27 cellular contexts compared by ENCODE assay signal in genomic region chr10:46198516-46198915, GRCh38.
DNase-seq lines count a peak whose midpoint lies in the region; FAIRE-seq and TF ChIP-seq lines count a peak whose summit lies in the region.
"Had no signal": no experiment of that assay in that cellular context is flagged by ENCODE, and none has a peak within 500 bp of the region (broad histone marks: within the 10 kb centered on the region; RNA-seq: fewer than 3 reads in every experiment).

No MANE protein-coding gene starts in this region.

- H3K9me3 ChIP-seq in breast epithelium = no peaks in the 10 kb centered on the region
- no peaks in the 10 kb centered on the region for H3K9me3 ChIP-seq in small intestine (ENCODE audit: control insufficient read depth, low read depth)
- H3K9me3 ChIP-seq: BLaER1, SJSA1 had no signal

- no peak overlapping the region for H3K27ac ChIP-seq in breast epithelium
- H3K27ac ChIP-seq in small intestine (ENCODE audit: low read depth in 1 of 2, low read length in 1 of 2) = no peak overlapping the region
- H3K27ac ChIP-seq: BLaER1, PC-9, SJSA1 had no signal

- DNase-seq in MCF 10A (ENCODE audit: unreplicated experiment) (peak; percentile 12), breast epithelium (ENCODE audit: low spot score in 2 of 2) (no peak), SK-MEL-5 (ENCODE audit: low read depth, low spot score) (peak; percentile 12), choroid plexus epithelial cell (ENCODE audit: low read depth) (peak; percentile 23), small intestine (peak; percentile 19), NCI-H526 (lab: John Stamatoyannopoulos, UW) (no peak), HuH-7.5 (ENCODE audit: low spot score) (no peak), NCI-H2029 (lab: John Stamatoyannopoulos, UW) (no peak)
- DNase-seq: 8988T; CD4-positive, CD25-positive, alpha-beta regulatory T cell; GDM1; NCI-H1092 treated with DMSO at 0.1 percent for 48 hours; NCI-H1436; NCI-H187; NCI-H524; NCI-H774; NK-92 treated with Interleukin-12 subunit alpha and Interleukin-12 subunit beta, amount 100 ng/mL, for 24 hours; Right ventricle myocardium superior; RPMI8226; T-cell had no signal

- in situ Hi-C loops in SK-MEL-5 (cut with HindIII; ENCODE audit: low pct_unique_long_range_greater_than_20kb, low sequenced_read_pairs) = no loop called here

- H3K4me1 ChIP-seq in breast epithelium (no peaks in the 10 kb centered on the region), small intestine (ENCODE audit: control insufficient read depth in 2 of 2, insufficient read depth in 1 of 2, low read depth in 1 of 2, low read length in 1 of 2) (no peaks in the 10 kb centered on the region)
- H3K4me1 ChIP-seq: BLaER1, SJSA1 had no signal

- no peaks in the 10 kb centered on the region for H3K36me3 ChIP-seq in breast epithelium
- H3K36me3 ChIP-seq in small intestine (ENCODE audit: control insufficient read depth in 2 of 2, insufficient read depth in 2 of 2, low read length in 2 of 2) = no peaks in the 10 kb centered on the region
- H3K36me3 ChIP-seq: BLaER1, SJSA1 had no signal

- CTCF ChIA-PET in MCF 10A (lab: Yijun Ruan, JAX) = no interaction called here

- BruUV-seq in MCF 10A (replicated peaks; lab: Mats Ljungman, UMichigan) = no TSS peak

- H3K4me3 ChIP-seq in breast epithelium (no peak overlapping the region), choroid plexus epithelial cell (ENCODE audit: low read depth, low read length) (no peak overlapping the region), small intestine (ENCODE audit: low read depth in 1 of 2, low read length in 2 of 2) (no peak overlapping the region)
- H3K4me3 ChIP-seq: BLaER1, GM12878, PC-9, SJSA1 had no signal

- no peak overlapping the region for H3K27ac Mint-ChIP-seq in MCF 10A (ENCODE audit: low read depth, unreplicated experiment)
- H3K27ac Mint-ChIP-seq: IgD-negative memory B cell, T-cell had no signal

- no peak for FAIRE-seq in small intestine (lab: Jason Lieb, UNC)
- FAIRE-seq: D721Med, GM12878, H54 had no signal

- no peak overlapping the region for H3K4me3 Mint-ChIP-seq in MCF 10A (ENCODE audit: unreplicated experiment)
- H3K4me3 Mint-ChIP-seq: CD4-positive, CD25-positive, alpha-beta regulatory T cell; IgD-negative memory B cell; T-cell had no signal

- H3K4me1 Mint-ChIP-seq in MCF 10A (ENCODE audit: insufficient read depth, unreplicated experiment) = no peaks in the 10 kb centered on the region
- H3K4me1 Mint-ChIP-seq: IgD-negative memory B cell had no signal

- H3K27me3 Mint-ChIP-seq in MCF 10A (ENCODE audit: insufficient read depth, unreplicated experiment) = peaks cover 19% of the 10 kb centered on the region
- H3K27me3 Mint-ChIP-seq: CD4-positive, CD25-positive, alpha-beta regulatory T cell; IgD-negative memory B cell; T-cell had no signal

- no peak for TF ChIP-seq POLR2A in breast epithelium (IDR thresholded peaks at IDR 0.05)

- POLR2A ChIA-PET in MCF 10A (lab: Yijun Ruan, JAX) = no interaction called here

- H3K36me3 Mint-ChIP-seq in MCF 10A (ENCODE audit: insufficient read depth, unreplicated experiment) = no peaks in the 10 kb centered on the region
- H3K36me3 Mint-ChIP-seq: IgD-negative memory B cell had no signal

- H3K27me3 ChIP-seq in breast epithelium (no peaks in the 10 kb centered on the region), small intestine (ENCODE audit: control insufficient read depth in 2 of 2, insufficient read depth in 2 of 2, low read length in 2 of 2) (no peaks in the 10 kb centered on the region)
- H3K27me3 ChIP-seq: BLaER1, SJSA1 had no signal

- no peaks in the 10 kb centered on the region for H3K9me3 Mint-ChIP-seq in MCF 10A (ENCODE audit: unreplicated experiment)
- H3K9me3 Mint-ChIP-seq: IgD-negative memory B cell, T-cell had no signal

- intact Hi-C loops in MCF 10A (cut with micrococcal nuclease) = no loop called here
- intact Hi-C loops in breast epithelium (cut with DNase I; ENCODE audit: low total_unique reads) = no loop called here

- TF ChIP-seq CTCF in MCF 10A (IDR thresholded peaks at IDR 0.05; ENCODE audit: unreplicated experiment) (no peak), breast epithelium (IDR thresholded peaks at IDR 0.05) (no peak), choroid plexus epithelial cell (conservative IDR thresholded peaks at IDR 0.05; ENCODE audit: low read depth, low read length) (no peak)

Comparison
In these comparisons a context has a peak if more than half of its experiments do, and no peak if none do; other contexts are left out.
1. DNase-seq: peak in MCF 10A (single experiment), SK-MEL-5 (single experiment), choroid plexus epithelial cell (single experiment) and small intestine (single experiment); none in breast epithelium (0 of 2), NCI-H526 (0 of 2), HuH-7.5 (single experiment) and NCI-H2029 (single experiment).